In genomic region chr7:74291535-74291934, GRCh38 we compare ENCODE assay signal across 1 cellular context.
TF ChIP-seq lines count a peak whose summit lies in the region.

No MANE protein-coding gene starts in this region.

TF ChIP-seq in GM12878, 131 proteins besides CTCF, POLR2A, EP300 and RAD21:
- TF ChIP-seq MEF2B (IDR thresholded peaks at IDR 0.05; ENCODE audit: partially characterized antibody, poor library complexity, severe bottlenecking) (no peak), SMARCA5 (IDR thresholded peaks at IDR 0.05) (peak; percentile 40; the same call in 1 of the 2 replicates)
